In the genomic region with DNA sequence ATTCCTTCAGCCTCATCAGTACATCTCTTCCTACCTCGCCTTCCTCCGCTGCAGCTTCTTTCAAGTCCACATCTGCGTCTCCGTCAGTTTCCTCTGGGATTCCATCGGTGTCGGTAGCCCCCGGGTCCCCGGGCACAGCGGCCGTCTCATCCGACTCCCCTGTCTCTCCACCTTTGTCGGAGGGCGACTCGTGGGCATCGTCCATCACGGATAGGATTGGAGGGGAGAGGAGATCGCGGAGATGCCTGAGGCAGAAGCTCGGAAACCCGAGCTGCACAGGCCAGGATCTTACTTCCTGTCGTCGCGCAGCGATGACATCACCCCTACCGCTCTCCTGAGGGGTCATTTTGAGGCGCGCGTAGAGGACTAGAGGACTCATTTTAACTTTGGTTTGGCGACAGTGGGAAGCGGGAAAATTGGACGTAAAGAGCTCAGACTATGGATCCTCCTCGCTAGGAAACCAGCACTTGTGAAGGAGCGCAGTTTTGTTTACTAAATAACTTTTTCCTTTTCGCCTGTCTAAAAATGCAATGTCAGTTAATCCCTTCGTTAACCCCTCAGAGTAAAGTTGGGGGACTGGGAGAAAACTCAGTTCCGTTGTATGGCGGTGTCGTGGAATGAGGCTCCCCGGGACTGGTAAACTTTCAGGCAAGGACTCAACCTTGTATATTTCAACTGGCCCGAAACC, we compare ENCODE assay signal across 8 cellular contexts. TPM values are rescaled to one million over a fixed set of nuclear protein-coding genes. Genes with fewer than 3 reads are reported as not detected.
DNase-seq lines count a peak whose midpoint lies in the region; ATAC-seq and TF ChIP-seq lines count a peak whose summit lies in the region.

A gene with protein sequence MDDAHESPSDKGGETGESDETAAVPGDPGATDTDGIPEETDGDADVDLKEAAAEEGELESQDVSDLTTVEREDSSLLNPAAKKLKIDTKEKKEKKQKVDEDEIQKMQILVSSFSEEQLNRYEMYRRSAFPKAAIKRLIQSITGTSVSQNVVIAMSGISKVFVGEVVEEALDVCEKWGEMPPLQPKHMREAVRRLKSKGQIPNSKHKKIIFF (minus strand): TSS at position 290 of the 688 bp plus-strand sequence. CDS start 85 bp downstream, at position 205.

- H3K4me3 Mint-ChIP-seq in Calu3 (ENCODE audit: low read depth, unreplicated experiment) (peak within 1 kb of the TSS; percentile 99), IgD-negative memory B cell (peak within 1 kb of the TSS; percentile 95 to 100 (median 100)), endothelial cell (ENCODE audit: unreplicated experiment) (peak within 1 kb of the TSS; percentile 100), mesothelial cell of epicardium (peak within 1 kb of the TSS; percentile 98)

- H3K27me3 Mint-ChIP-seq in Calu3 (ENCODE audit: unreplicated experiment) (no peaks in the 10 kb centered on the region), IgD-negative memory B cell (no peaks in the 10 kb centered on the region), endothelial cell (ENCODE audit: unreplicated experiment) (peaks cover 10% of the 10 kb centered on the region), mesothelial cell of epicardium (ENCODE audit: low read depth) (no peaks in the 10 kb centered on the region)

- CTCF ChIA-PET in Calu3 (lab: Charles Lee) = interaction anchor here (0.6 to 2.9 kb wide), 14 partner anchors 10 to 473 kb away, joined by 3 to 9 read pairs (median 4); a partner anchor contains a TSS

- peaks cover 34% of the 10 kb centered on the region for H3K4me1 Mint-ChIP-seq in Calu3 (ENCODE audit: low read depth, unreplicated experiment)
- peaks cover 23 to 35% (median 28%) of the 10 kb centered on the region in 3 donors for H3K4me1 Mint-ChIP-seq in IgD-negative memory B cell
- H3K4me1 Mint-ChIP-seq in endothelial cell (ENCODE audit: unreplicated experiment) = peaks cover 23% of the 10 kb centered on the region
- peaks cover 30% of the 10 kb centered on the region for H3K4me1 Mint-ChIP-seq in mesothelial cell of epicardium

- no peak for TF ChIP-seq CTCF in Calu3 (IDR thresholded peaks at IDR 0.05; ENCODE audit: unreplicated experiment)
- TF ChIP-seq CTCF in endothelial cell (IDR thresholded peaks at IDR 0.05; ENCODE audit: unreplicated experiment) = no peak
- TF ChIP-seq CTCF in mesothelial cell of epicardium (IDR thresholded peaks at IDR 0.05; ENCODE audit: unreplicated experiment) = no peak

- peak within 1 kb of the TSS; percentile 96 for H3K27ac Mint-ChIP-seq in Calu3 (ENCODE audit: unreplicated experiment)
- peak within 1 kb of the TSS; percentile 93 to 100 (median 99) for H3K27ac Mint-ChIP-seq in IgD-negative memory B cell
- H3K27ac Mint-ChIP-seq in endothelial cell (ENCODE audit: unreplicated experiment) = peak within 1 kb of the TSS; percentile 99
- H3K27ac Mint-ChIP-seq in mesothelial cell of epicardium = peak within 1 kb of the TSS; percentile 99

- peaks cover 2% of the 10 kb centered on the region for H3K9me3 Mint-ChIP-seq in Calu3 (ENCODE audit: low read depth, unreplicated experiment)
- H3K9me3 Mint-ChIP-seq in IgD-negative memory B cell = no peaks in the 10 kb centered on the region
- H3K9me3 Mint-ChIP-seq in endothelial cell (ENCODE audit: unreplicated experiment) = peaks cover 4% of the 10 kb centered on the region
- no peaks in the 10 kb centered on the region for H3K9me3 Mint-ChIP-seq in mesothelial cell of epicardium

- DNase-seq in Calu3 (peak; percentile 97), OCI-M1 (lab: John Stamatoyannopoulos, UW) (peak; percentile 96), activated T-cell treated with anti-CD3 and anti-CD28 coated beads for 1 hour (ENCODE audit: low read depth) (peak; percentile 82), endothelial cell (ENCODE audit: low spot score) (peak; percentile 86), mesothelial cell of epicardium (ENCODE audit: low spot score in 2 of 2, unreplicated experiment in 2 of 2) (peak; percentile 87 to 91)
- peak; percentile 76 to 82 for DNase-seq in stimulated activated CD8-positive, alpha-beta memory T cell treated with anti-CD3 and anti-CD28 coated beads, Interleukin-15, amount 100 ng/mL, for 4 hours (ENCODE audit: low read depth in 2 of 2)

- ATAC-seq in GM21528 (IDR thresholded peaks at IDR 0.05; ENCODE audit: low FRiP score, unreplicated experiment) = peak; percentile 81

- H3K36me3 Mint-ChIP-seq in Calu3 (ENCODE audit: insufficient read depth, unreplicated experiment) (peaks cover 51% of the 10 kb centered on the region), IgD-negative memory B cell (no peaks in the 10 kb centered on the region), endothelial cell (ENCODE audit: low read depth, unreplicated experiment) (peaks cover 7% of the 10 kb centered on the region), mesothelial cell of epicardium (peaks cover 7% of the 10 kb centered on the region)

- BruUV-seq in Calu3 (replicated peaks; lab: Mats Ljungman, UMichigan) = no TSS peak

- intact Hi-C loops in Calu3 (cut with micrococcal nuclease; ENCODE audit: unreplicated experiment) = loop anchor here (5.0 to 10.0 kb wide), 3 partner anchors 64 to 257 kb away; a partner anchor contains a TSS

RNA-seq across cellular contexts. Expression of the gene that starts here (rescaled TPM):
- total RNA-seq in Calu3 (2022) (42.9 and 44.3 TPM in 2 replicates), endothelial cell (ENCODE audit: unreplicated experiment) (45.9 TPM), mesothelial cell of epicardium (36.5 to 36.7 TPM (median 36.5 TPM) in 3 replicates)
- polyA plus RNA-seq in IgD-negative memory B cell = 17.3 TPM

Comparison
In these comparisons a context has a peak if more than half of its experiments do, and no peak if none do; other contexts are left out.
1. Peak in every context shown above with its lines: DNase-seq and ATAC-seq.